ENCODE assay signal across 1 cellular context in genomic region chr10:119849031-119849789, GRCh38.
A peak's percentile ranks its signal among the peaks of the same experiment; 100 is the strongest.
TF ChIP-seq lines count a peak whose summit lies in the region.

No MANE protein-coding gene starts in this region.

TF ChIP-seq in H1, 55 proteins besides CTCF, POLR2A, EP300 and RAD21 (continued from another document):
- TF ChIP-seq JUND (IDR thresholded peaks at IDR 0.05; ENCODE audit: low read length), result 0 out of 2 replicates have a peak, but pooled peaks have one; percentile 28
